ENCODE assay signal across 21 cellular contexts in the genomic region with DNA sequence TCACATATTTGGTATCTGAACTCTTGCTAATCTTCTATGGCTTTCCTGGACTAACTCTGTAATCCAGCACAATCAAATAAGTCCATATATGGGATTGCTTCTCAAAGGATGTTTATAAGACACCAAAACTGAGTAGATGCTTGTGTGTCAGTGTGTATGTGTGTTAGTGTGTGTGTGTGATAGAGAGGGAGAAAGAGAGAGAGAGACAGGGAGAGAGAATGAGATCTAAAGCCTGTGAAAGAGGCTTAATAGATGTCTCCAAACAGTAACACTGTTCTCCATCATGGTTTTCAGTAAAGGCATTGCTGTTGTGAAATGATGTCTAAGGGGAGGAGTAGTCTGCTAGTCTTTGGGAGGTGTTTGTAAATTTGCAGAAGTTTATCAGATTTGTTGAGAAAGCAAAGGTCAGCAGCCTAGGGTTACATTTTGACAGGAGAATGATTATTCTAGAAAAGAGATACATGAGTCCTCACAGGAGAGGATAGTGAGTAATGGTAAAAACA.
DNase-seq lines count a peak whose midpoint lies in the region; ATAC-seq and TF ChIP-seq lines count a peak whose summit lies in the region.
"Had no signal": no experiment of that assay in that cellular context is flagged by ENCODE, and none has a peak within 500 bp of the region (broad histone marks: within the 10 kb centered on the region; RNA-seq: fewer than 3 reads in every experiment).

No MANE protein-coding gene starts in this region.

- H2BK20ac ChIP-seq in IMR-90 (ENCODE audit: low read depth, low read length), result peak overlapping the region; percentile 23; the same call in 1 of the 2 replicates

- H4K91ac ChIP-seq in IMR-90 (ENCODE audit: insufficient read depth, low read depth, low read length) (no peak overlapping the region), mesenchymal stem cell (ENCODE audit: low read length) (no peak overlapping the region)

- H3K4me2 ChIP-seq in IMR-90 (ENCODE audit: low read depth, low read length), result peak overlapping the region; percentile 16; the same call in 1 of the 2 replicates
- H3K4me2 ChIP-seq in mesenchymal stem cell (ENCODE audit: low read length, poor library complexity, severe bottlenecking), result no peak overlapping the region
- H3K4me2 ChIP-seq: BLaER1 treated with 17β-estradiol and CSF1 and Interleukin-3, amounts not matched to agents 10 nM and 100 nM had no signal

- no peaks in the 10 kb centered on the region for H3K79me1 ChIP-seq in IMR-90 (ENCODE audit: low read depth in 1 of 2, low read length in 2 of 2)
- no peaks in the 10 kb centered on the region for H3K79me1 ChIP-seq in mesenchymal stem cell (replicated peaks; ENCODE audit: low read length, poor library complexity, severe bottlenecking)

- H3K27ac ChIP-seq in IMR-90 (ENCODE audit: insufficient read depth, low read length) (no peak overlapping the region), mesenchymal stem cell (ENCODE audit: low read length, poor library complexity, severe bottlenecking) (no peak overlapping the region)
- H3K27ac ChIP-seq in CD4-positive, alpha-beta memory T cell (ENCODE audit: low read depth, low read length), result no peak overlapping the region
- H3K27ac ChIP-seq: BLaER1 treated with 17β-estradiol and CSF1 and Interleukin-3, amounts not matched to agents 10 nM and 100 nM had no signal

- no peak overlapping the region for H2AK9ac ChIP-seq in IMR-90 (replicated peaks; ENCODE audit: low read depth, low read length, poor library complexity)

- H2BK120ac ChIP-seq in IMR-90 (ENCODE audit: low read depth, low read length), result peak overlapping the region; percentile 17; the same call in 1 of the 2 replicates
- H2BK120ac ChIP-seq in mesenchymal stem cell (ENCODE audit: low read depth, low read length), result no peak overlapping the region

- H3K27me3 ChIP-seq in IMR-90 (ENCODE audit: control insufficient read depth, insufficient read depth, low read length) (no peaks in the 10 kb centered on the region), mesenchymal stem cell (ENCODE audit: control insufficient read depth in 1 of 2, insufficient read depth in 1 of 2, low read length in 2 of 2) (no peaks in the 10 kb centered on the region)
- H3K27me3 ChIP-seq in CD4-positive, alpha-beta memory T cell (ENCODE audit: insufficient read depth, low read length), result no peaks in the 10 kb centered on the region
- H3K27me3 ChIP-seq: BLaER1 treated with 17β-estradiol and CSF1 and Interleukin-3, amounts not matched to agents 10 nM and 100 nM had no signal

- no peak for TF ChIP-seq RAD21 in IMR-90 (IDR thresholded peaks at IDR 0.05; ENCODE audit: low read length)

- H2BK5ac ChIP-seq in IMR-90 (ENCODE audit: low read depth, low read length, poor library complexity, severe bottlenecking) (no peak overlapping the region), mesenchymal stem cell (ENCODE audit: low read depth, low read length, poor library complexity, severe bottlenecking) (no peak overlapping the region)

- H4K8ac ChIP-seq in IMR-90 (ENCODE audit: low read depth in 2 of 2, low read length in 2 of 2) (peak overlapping the region in 1 of 2 experiments; percentile 13; a peak in 1 of 4 replicates), mesenchymal stem cell (ENCODE audit: low read length) (no peak overlapping the region)

- H3K36me3 ChIP-seq in IMR-90 (ENCODE audit: control insufficient read depth, insufficient read depth, low read length) (no peaks in the 10 kb centered on the region), mesenchymal stem cell (ENCODE audit: control insufficient read depth in 1 of 2, insufficient read depth in 2 of 2, low read depth in 1 of 2, low read length in 2 of 2) (no peaks in the 10 kb centered on the region)
- no peaks in the 10 kb centered on the region for H3K36me3 ChIP-seq in CD4-positive, alpha-beta memory T cell (ENCODE audit: insufficient read depth, low read length)
- H3K36me3 ChIP-seq: BLaER1 treated with 17β-estradiol and CSF1 and Interleukin-3, amounts not matched to agents 10 nM and 100 nM had no signal

- TF ChIP-seq CTCF in IMR-90 (conservative IDR thresholded peaks at IDR 0.05; ENCODE audit: low read depth, low read length) (no peak), fibroblast of villous mesenchyme (IDR thresholded peaks at IDR 0.05; ENCODE audit: insufficient read depth, low read depth, low read length) (no peak)

- no peaks in the 10 kb centered on the region for H3K4me1 Mint-ChIP-seq in CD4-positive, alpha-beta memory T cell

- H3K4me1 ChIP-seq in IMR-90 (ENCODE audit: control insufficient read depth, insufficient read depth, low read length), result 0 out of 2 replicates have a peak, but pooled peaks cover 1% of the 10 kb centered on the region
- H3K4me1 ChIP-seq in mesenchymal stem cell (ENCODE audit: control insufficient read depth, insufficient read depth, low read depth, low read length), result no peaks in the 10 kb centered on the region
- no peaks in the 10 kb centered on the region for H3K4me1 ChIP-seq in CD4-positive, alpha-beta memory T cell (ENCODE audit: insufficient read depth, low read length)
- H3K4me1 ChIP-seq: BLaER1 treated with 17β-estradiol and CSF1 and Interleukin-3, amounts not matched to agents 10 nM and 100 nM had no signal

- dilution Hi-C loops in IMR-90 (cut with HindIII; ENCODE audit: low sequenced_read_pairs, unreplicated experiment), result no loop called here

- no peaks in the 10 kb centered on the region for H3K9me1 ChIP-seq in IMR-90 (ENCODE audit: insufficient read depth, low read length)

- intact Hi-C loops in IMR-90 (cut with micrococcal nuclease), result no loop called here
- intact Hi-C loops in CD4-positive, alpha-beta memory T cell (cut with micrococcal nuclease), result no loop called here

- POLR2A ChIA-PET in IMR-90 (lab: Charles Lee; ENCODE audit: unreplicated experiment), result no interaction called here
- POLR2A ChIA-PET in CD4-positive, alpha-beta memory T cell (lab: Charles Lee; ENCODE audit: partially characterized antibody), result no interaction called here

- ATAC-seq in IMR-90 (ENCODE audit: low read depth) (peak; percentile 95), GM21619 (IDR thresholded peaks at IDR 0.05; ENCODE audit: unreplicated experiment) (no peak)
- ATAC-seq: CD8-positive, alpha-beta T cell; HCT116 had no signal

- CTCF ChIA-PET in IMR-90 (lab: Yijun Ruan, JAX), result no interaction called here
- CTCF ChIA-PET in CD4-positive, alpha-beta memory T cell (lab: Charles Lee; ENCODE audit: partially characterized antibody), result no interaction called here

- H3K23ac ChIP-seq in IMR-90 (ENCODE audit: low read depth, low read length), result no peak overlapping the region
- no peak overlapping the region for H3K23ac ChIP-seq in mesenchymal stem cell (ENCODE audit: low read length in 2 of 2)

- no peak overlapping the region for H3K56ac ChIP-seq in IMR-90 (ENCODE audit: extremely low read depth, insufficient read depth, low read length)

- H2AK5ac ChIP-seq in IMR-90 (ENCODE audit: low read depth, low read length) (no peak overlapping the region), mesenchymal stem cell (ENCODE audit: low read length, severe bottlenecking) (no peak overlapping the region)

- H3K4me3 ChIP-seq in IMR-90 (ENCODE audit: insufficient read depth, low read depth, low read length) (no peak overlapping the region), fibroblast of villous mesenchyme (ENCODE audit: low read depth, low read length) (no peak overlapping the region), mesenchymal stem cell (ENCODE audit: insufficient read depth in 1 of 2, low read depth in 1 of 2, low read length in 2 of 2) (no peak overlapping the region)
- no peak overlapping the region for H3K4me3 ChIP-seq in CD4-positive, alpha-beta memory T cell (ENCODE audit: low read length in 2 of 2)
- H3K4me3 ChIP-seq: BLaER1 treated with 17β-estradiol and CSF1 and Interleukin-3, amounts not matched to agents 10 nM and 100 nM had no signal

- H2AFZ ChIP-seq in IMR-90 (replicated peaks; ENCODE audit: low read length, poor library complexity) (no peak overlapping the region), mesenchymal stem cell (ENCODE audit: low read depth, low read length) (no peak overlapping the region)

- H3K9ac ChIP-seq in IMR-90 (ENCODE audit: low read depth, low read length), result no peak overlapping the region
- H3K9ac ChIP-seq in mesenchymal stem cell (ENCODE audit: low read length), result no peak overlapping the region
- H3K9ac ChIP-seq: BLaER1 treated with 17β-estradiol and CSF1 and Interleukin-3, amounts not matched to agents 10 nM and 100 nM had no signal

- no peaks in the 10 kb centered on the region for H4K20me1 ChIP-seq in IMR-90 (ENCODE audit: insufficient read depth, low read length)
- H4K20me1 ChIP-seq: BLaER1 treated with 17β-estradiol and CSF1 and Interleukin-3, amounts not matched to agents 10 nM and 100 nM had no signal

- H3K9me3 ChIP-seq in IMR-90 (ENCODE audit: control insufficient read depth, insufficient read depth, low read length) (no peaks in the 10 kb centered on the region), mesenchymal stem cell (ENCODE audit: control insufficient read depth, low read length) (no peaks in the 10 kb centered on the region)
- H3K9me3 ChIP-seq in CD4-positive, alpha-beta memory T cell (ENCODE audit: control insufficient read depth in 1 of 2, low read length in 2 of 2), result no peaks in the 10 kb centered on the region

- H3K18ac ChIP-seq in IMR-90 (ENCODE audit: low read depth, low read length), result peak overlapping the region; percentile 69; the same call in 1 of the 2 replicates
- no peak overlapping the region for H3K18ac ChIP-seq in mesenchymal stem cell (ENCODE audit: low read depth in 1 of 2, low read length in 2 of 2)

- no peak overlapping the region for H2BK12ac ChIP-seq in mesenchymal stem cell (ENCODE audit: low read length in 2 of 2)

- peak overlapping the region; percentile 39; the same call in 1 of the 2 replicates for H3K14ac ChIP-seq in IMR-90 (replicated peaks; ENCODE audit: low read depth, low read length)
- no peak overlapping the region for H3K14ac ChIP-seq in mesenchymal stem cell (ENCODE audit: low read length in 2 of 2)

- no peak overlapping the region for H3K27ac Mint-ChIP-seq in CD4-positive, alpha-beta memory T cell
- H3K27ac Mint-ChIP-seq: CD8-positive, alpha-beta T cell had no signal

- no peaks in the 10 kb centered on the region for H3K36me3 Mint-ChIP-seq in CD4-positive, alpha-beta memory T cell
- H3K36me3 Mint-ChIP-seq: CD8-positive, alpha-beta T cell had no signal

- in situ Hi-C loops in IMR-90 (cut with MboI; ENCODE audit: low sequenced_read_pairs), result no loop called here

- no peak overlapping the region for H3K4me3 Mint-ChIP-seq in CD4-positive, alpha-beta memory T cell
- H3K4me3 Mint-ChIP-seq: CD8-positive, alpha-beta T cell had no signal

- H2BK15ac ChIP-seq in IMR-90 (ENCODE audit: low read depth, low read length), result no peak overlapping the region
- no peak overlapping the region for H2BK15ac ChIP-seq in mesenchymal stem cell (ENCODE audit: low read depth, poor library complexity, severe bottlenecking)

- H3K4ac ChIP-seq in IMR-90 (ENCODE audit: low read depth, low read length) (no peak overlapping the region; the same call in 1 of the 2 replicates), mesenchymal stem cell (ENCODE audit: low read depth in 1 of 2, low read length in 2 of 2) (no peak overlapping the region)

- no TSS peak for BruUV-seq in IMR-90 (replicated peaks; lab: Mats Ljungman, UMichigan)

- TF ChIP-seq POLR2A in IMR-90 (IDR thresholded peaks at IDR 0.05; ENCODE audit: low read depth, low read length), result no peak

- DNase-seq in H4 (ENCODE audit: low spot score) (peak; percentile 45), IMR-90 (peak; percentile 57), fibroblast of villous mesenchyme (ENCODE audit: low read depth) (peak; percentile 78), mesenchymal stem cell (peak; percentile 54), RKO (ENCODE audit: low spot score) (no peak), NCI-H748 treated with DMSO at 0.1 percent for 48 hours (lab: John Stamatoyannopoulos, UW) (no peak)
- DNase-seq in CD4-positive, alpha-beta memory T cell, result no peak
- DNase-seq: ACHN; CD8-positive, alpha-beta T cell; DND-41; KBM-7; NCI-H1092 treated with DMSO at 0.1 percent for 48 hours; NCI-H1436 treated with DMSO at 0.1 percent for 48 hours; NCI-H1930; NCI-H2227 treated with DMSO at 0.1 percent for 48 hours; NCI-H510A treated with DMSO at 0.1 percent for 48 hours; NCI-H82; Right ventricle myocardium superior had no signal

- H4K5ac ChIP-seq in IMR-90 (ENCODE audit: low read depth, low read length), result no peak overlapping the region

- peaks cover 0 to 4% of the 10 kb centered on the region in 2 donors for H3K27me3 Mint-ChIP-seq in CD4-positive, alpha-beta memory T cell

- no peaks in the 10 kb centered on the region for H3K9me3 Mint-ChIP-seq in CD4-positive, alpha-beta memory T cell
- H3K9me3 Mint-ChIP-seq: CD8-positive, alpha-beta T cell had no signal

Comparison
In these comparisons a context has a peak if more than half of its experiments do, and no peak if none do; other contexts are left out.
1. DNase-seq: peak in H4 (single experiment), IMR-90 (single experiment), fibroblast of villous mesenchyme (single experiment) and mesenchymal stem cell (single experiment); none in RKO (single experiment), CD4-positive, alpha-beta memory T cell (0 of 5) and NCI-H748 treated with DMSO at 0.1 percent for 48 hours (single experiment).